8 cellular contexts compared by ENCODE assay signal in the genomic region with DNA sequence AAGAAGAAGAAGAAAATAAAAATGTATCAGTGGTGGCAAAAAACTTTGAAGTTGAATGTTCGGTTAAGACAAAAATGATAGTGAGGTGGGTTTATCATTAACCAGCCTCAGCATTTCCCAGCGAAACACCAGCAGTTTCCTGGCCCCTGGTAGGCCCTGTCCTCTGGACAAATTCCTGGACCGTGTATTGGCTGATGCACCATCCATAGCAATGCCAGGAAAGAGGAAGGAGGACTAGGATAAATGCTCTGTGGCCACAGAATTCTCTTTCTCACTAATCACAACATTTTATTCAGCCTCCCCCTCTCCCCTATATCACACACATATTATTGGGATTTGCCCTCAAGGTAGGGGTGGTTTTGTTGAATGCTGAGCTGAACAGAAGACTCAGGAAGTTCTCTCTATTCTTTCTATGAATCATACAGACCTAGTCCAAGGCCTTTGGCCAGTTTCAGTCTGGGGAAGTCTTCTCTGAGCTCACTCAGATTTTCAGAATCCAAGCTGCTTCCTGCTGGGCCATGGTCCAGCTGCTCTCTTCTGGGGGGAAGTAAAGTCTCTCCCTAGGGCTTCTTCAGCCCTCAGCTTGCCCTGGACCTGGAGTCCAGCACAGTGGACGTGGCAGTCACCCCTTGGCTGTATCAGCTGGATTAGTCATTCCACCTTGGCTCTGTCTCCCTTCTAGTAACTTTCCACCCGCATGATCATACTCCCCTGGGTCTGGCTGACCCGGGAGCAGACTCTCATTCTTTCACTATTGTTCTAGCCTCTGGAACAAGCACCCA. TPM values are rescaled to one million over a fixed set of nuclear protein-coding genes. Genes with fewer than 3 reads are reported as not detected.
DNase-seq lines count a peak whose midpoint lies in the region; ATAC-seq and TF ChIP-seq lines count a peak whose summit lies in the region.

No MANE protein-coding gene starts in this region.

- H3K4me1 ChIP-seq in breast epithelium = peaks cover 17 to 33% of the 10 kb centered on the region in 2 donors

- peak overlapping the region; percentile 94 to 96 for H3K27ac ChIP-seq in breast epithelium

- H3K27me3 ChIP-seq in breast epithelium = no peaks in the 10 kb centered on the region

- intact Hi-C loops in breast epithelium (cut with DNase I; ENCODE audit: low total_unique reads) = no loop called here

- no peak for TF ChIP-seq POLR2A in breast epithelium (IDR thresholded peaks at IDR 0.05)

- H3K36me3 ChIP-seq in breast epithelium = no peaks in the 10 kb centered on the region

- H3K4me1 Mint-ChIP-seq in HFFc6 (ENCODE audit: low read depth) = peaks cover 49% of the 10 kb centered on the region

- peak overlapping the region; percentile 61 for H3K4me3 Mint-ChIP-seq in HFFc6

- TF ChIP-seq CTCF in HFFc6 (IDR thresholded peaks at IDR 0.05) (no peak), breast epithelium (IDR thresholded peaks at IDR 0.05) (no peak)

- H3K36me3 Mint-ChIP-seq in HFFc6 (ENCODE audit: low read depth) = no peaks in the 10 kb centered on the region

- ATAC-seq in GM21390 (IDR thresholded peaks at IDR 0.05; ENCODE audit: unreplicated experiment) (no peak), GM19455 (IDR thresholded peaks at IDR 0.05; ENCODE audit: unreplicated experiment) (no peak), GM19467 (IDR thresholded peaks at IDR 0.05; ENCODE audit: unreplicated experiment) (no peak), GM19452 (IDR thresholded peaks at IDR 0.05; ENCODE audit: unreplicated experiment) (no peak)

- no peaks in the 10 kb centered on the region for H3K9me3 ChIP-seq in breast epithelium

- DNase-seq in HFFc6 (peak; percentile 98), breast epithelium (ENCODE audit: low spot score in 2 of 2) (peak; percentile 69 to 89), kidney glomerular epithelial cell (lab: John Stamatoyannopoulos, UW) (peak; percentile 94), stromal cell of bone marrow (ENCODE audit: low read depth) (peak; percentile 99)

- no peaks in the 10 kb centered on the region for H3K9me3 Mint-ChIP-seq in HFFc6

- H3K27ac Mint-ChIP-seq in HFFc6 = peak overlapping the region; percentile 99

- H3K27me3 Mint-ChIP-seq in HFFc6 (ENCODE audit: insufficient read depth) = no peaks in the 10 kb centered on the region; the same call in none of the 2 replicates

- H3K4me3 ChIP-seq in breast epithelium = no peak overlapping the region

RNA-seq across cellular contexts. Expression of a gene that starts 27.6 kb away (rescaled TPM):
- not detected for total RNA-seq in HFFc6 (2021; fragmentation: NEBNext Ultra II Directional; extraction: Animal tissue kit (Norgen Biotek cat#: 25700))
- total RNA-seq in breast epithelium = under 1 TPM in 1 of 3 donors, not detected in 2; 0.59 TPM
